In genomic region chr6:11428351-11428750, GRCh38 we compare ENCODE assay signal across 9 cellular contexts.
DNase-seq lines count a peak whose midpoint lies in the region; ATAC-seq, FAIRE-seq and TF ChIP-seq lines count a peak whose summit lies in the region.
"Had no signal": no experiment of that assay in that cellular context is flagged by ENCODE, and none has a peak within 500 bp of the region (broad histone marks: within the 10 kb centered on the region; RNA-seq: fewer than 3 reads in every experiment).

No MANE protein-coding gene starts in this region.

- H3K9me3 ChIP-seq in right atrium auricular region (no peaks in the 10 kb centered on the region), lung (ENCODE audit: control insufficient read depth in 2 of 2, insufficient read depth in 1 of 2, low read length in 1 of 2) (no peaks in the 10 kb centered on the region), vagina (no peaks in the 10 kb centered on the region)
- no peaks in the 10 kb centered on the region for H3K9me3 ChIP-seq in effector memory CD4-positive, alpha-beta T cell (ENCODE audit: control insufficient read depth, low read length)

- ATAC-seq in Right ventricle myocardium inferior (no peak), lung (ENCODE audit: insufficient read depth, low FRiP score) (no peak)

- peak overlapping the region; percentile 32 to 61 for H3K27ac ChIP-seq in right atrium auricular region
- H3K27ac ChIP-seq in lung (ENCODE audit: low read depth in 1 of 2, low read length in 1 of 2) = peak overlapping the region; percentile 41 to 87
- H3K27ac ChIP-seq in vagina = peak overlapping the region; percentile 60
- no peak overlapping the region for H3K27ac ChIP-seq in effector memory CD4-positive, alpha-beta T cell (ENCODE audit: insufficient read depth, low read length, poor library complexity, severe bottlenecking)

- intact Hi-C loops in Right ventricle myocardium inferior (cut with DNase I) = no loop called here
- intact Hi-C loops in vagina (cut with DNase I) = no loop called here

- H3K27me3 ChIP-seq in right atrium auricular region (no peaks in the 10 kb centered on the region), lung (ENCODE audit: control insufficient read depth, insufficient read depth) (no peaks in the 10 kb centered on the region), vagina (no peaks in the 10 kb centered on the region)
- no peaks in the 10 kb centered on the region for H3K27me3 ChIP-seq in effector memory CD4-positive, alpha-beta T cell (replicated peaks; ENCODE audit: control insufficient read depth, insufficient read depth, low read length, poor library complexity, severe bottlenecking)

- FAIRE-seq in RCC 7860 (lab: Jason Lieb, UNC) = no peak

- H3K4me3 ChIP-seq in right atrium auricular region (no peak overlapping the region), lung (no peak overlapping the region), vagina (no peak overlapping the region)
- no peak overlapping the region for H3K4me3 ChIP-seq in effector memory CD4-positive, alpha-beta T cell (ENCODE audit: insufficient read depth, low read depth, low read length, poor library complexity, severe bottlenecking)

- 36 to 63% methylated on average over 2 of the region's 2 CpGs for WGBS in lung, 2 donors

- TF ChIP-seq CTCF in right atrium auricular region (IDR thresholded peaks at IDR 0.05) = no peak
- TF ChIP-seq CTCF in lung (IDR thresholded peaks at IDR 0.05; ENCODE audit: control extremely low read depth, extremely low read depth) = no peak
- TF ChIP-seq CTCF in vagina (IDR thresholded peaks at IDR 0.05) = no peak

- TF ChIP-seq POLR2A in vagina (IDR thresholded peaks at IDR 0.05) = no peak

- no peaks in the 10 kb centered on the region for H3K36me3 ChIP-seq in right atrium auricular region
- H3K36me3 ChIP-seq in lung (ENCODE audit: control insufficient read depth in 2 of 2, insufficient read depth in 2 of 2, low read length in 2 of 2) = no peaks in the 10 kb centered on the region
- H3K36me3 ChIP-seq in vagina = no peaks in the 10 kb centered on the region
- no peaks in the 10 kb centered on the region for H3K36me3 ChIP-seq in effector memory CD4-positive, alpha-beta T cell (ENCODE audit: control insufficient read depth, insufficient read depth, low read length)

- peaks cover 0 to 29% of the 10 kb centered on the region in 2 donors for H3K4me1 ChIP-seq in right atrium auricular region
- peaks cover 5 to 33% of the 10 kb centered on the region in 2 donors for H3K4me1 ChIP-seq in lung (ENCODE audit: control insufficient read depth in 2 of 2, insufficient read depth in 2 of 2, low read length in 2 of 2)
- peaks cover 47% of the 10 kb centered on the region for H3K4me1 ChIP-seq in vagina
- no peaks in the 10 kb centered on the region for H3K4me1 ChIP-seq in effector memory CD4-positive, alpha-beta T cell (ENCODE audit: control insufficient read depth, insufficient read depth, low read length, poor library complexity, severe bottlenecking)

- no peak for DNase-seq in right atrium auricular region (ENCODE audit: low spot score)
- DNase-seq in Right ventricle myocardium inferior (ENCODE audit: missing footprints) = no peak
- peak; percentile 17 for DNase-seq in RCC 7860 (ENCODE audit: low spot score)
- no peak for DNase-seq in lung (ENCODE audit: low spot score)
- no peak for DNase-seq in vagina (ENCODE audit: extremely low spot score in 2 of 2)
- no peak for DNase-seq in NCI-H1092 (lab: John Stamatoyannopoulos, UW)
- DNase-seq in amygdala (lab: John Stamatoyannopoulos, UW) = no peak
- DNase-seq in effector memory CD4-positive, alpha-beta T cell = no peak
- DNase-seq: AML-193 had no signal
